1 cellular context compared by ENCODE assay signal in the genomic region with DNA sequence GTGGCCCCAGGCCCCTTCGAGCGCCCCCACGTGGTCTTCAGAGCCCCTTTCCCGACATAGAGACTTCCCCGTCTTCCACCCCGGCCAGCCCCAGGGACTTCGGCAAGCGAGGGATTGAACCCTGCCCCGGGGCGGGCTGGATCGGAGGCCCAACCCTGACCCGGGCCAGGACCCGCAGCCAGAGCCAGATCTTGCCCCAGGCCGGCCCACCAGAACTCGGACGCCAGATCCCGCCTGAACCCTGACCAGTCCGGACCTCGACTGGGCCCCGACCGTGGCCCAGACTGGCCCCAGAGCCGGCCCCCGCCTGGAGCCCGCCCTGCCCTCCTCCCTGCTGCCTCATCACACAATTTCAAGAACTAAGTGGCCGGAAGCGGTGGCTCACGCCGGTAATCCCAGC.
TF ChIP-seq lines count a peak whose summit lies in the region.

No MANE protein-coding gene starts in this region.

TF ChIP-seq in SK-N-SH, 30 proteins besides CTCF, POLR2A, EP300 and RAD21 (continued from another document):
- TF ChIP-seq, protein P1, sequence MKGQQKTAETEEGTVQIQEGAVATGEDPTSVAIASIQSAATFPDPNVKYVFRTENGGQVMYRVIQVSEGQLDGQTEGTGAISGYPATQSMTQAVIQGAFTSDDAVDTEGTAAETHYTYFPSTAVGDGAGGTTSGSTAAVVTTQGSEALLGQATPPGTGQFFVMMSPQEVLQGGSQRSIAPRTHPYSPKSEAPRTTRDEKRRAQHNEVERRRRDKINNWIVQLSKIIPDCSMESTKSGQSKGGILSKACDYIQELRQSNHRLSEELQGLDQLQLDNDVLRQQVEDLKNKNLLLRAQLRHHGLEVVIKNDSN (IDR thresholded peaks at IDR 0.05; ENCODE audit: borderline replicate concordance, low read depth), result no peak
- TF ChIP-seq GATA2 (CRISPR knock-in tag; IDR thresholded peaks at IDR 0.05) (no peak), RFX5 (IDR thresholded peaks at IDR 0.05; ENCODE audit: low read length) (no peak), FOSL2 (IDR thresholded peaks at IDR 0.05; ENCODE audit: borderline replicate concordance, low read depth) (no peak), POLR2AphosphoS5 (IDR thresholded peaks at IDR 0.05; ENCODE audit: low read depth, low read length) (no peak), FOXM1 (IDR thresholded peaks at IDR 0.05; ENCODE audit: low read depth) (no peak), RCOR1 (IDR thresholded peaks at IDR 0.05; ENCODE audit: low read length) (no peak), GABPA (IDR thresholded peaks at IDR 0.05; ENCODE audit: low read depth) (no peak), ELF1 (IDR thresholded peaks at IDR 0.05) (no peak), TAF1 (IDR thresholded peaks at IDR 0.05; ENCODE audit: borderline replicate concordance, low read depth, low read length) (no peak), TEAD4 (IDR thresholded peaks at IDR 0.05; ENCODE audit: borderline replicate concordance, insufficient read depth) (no peak), YY1 (IDR thresholded peaks at IDR 0.05; ENCODE audit: low read depth) (no peak)
- TF ChIP-seq, protein P2, sequence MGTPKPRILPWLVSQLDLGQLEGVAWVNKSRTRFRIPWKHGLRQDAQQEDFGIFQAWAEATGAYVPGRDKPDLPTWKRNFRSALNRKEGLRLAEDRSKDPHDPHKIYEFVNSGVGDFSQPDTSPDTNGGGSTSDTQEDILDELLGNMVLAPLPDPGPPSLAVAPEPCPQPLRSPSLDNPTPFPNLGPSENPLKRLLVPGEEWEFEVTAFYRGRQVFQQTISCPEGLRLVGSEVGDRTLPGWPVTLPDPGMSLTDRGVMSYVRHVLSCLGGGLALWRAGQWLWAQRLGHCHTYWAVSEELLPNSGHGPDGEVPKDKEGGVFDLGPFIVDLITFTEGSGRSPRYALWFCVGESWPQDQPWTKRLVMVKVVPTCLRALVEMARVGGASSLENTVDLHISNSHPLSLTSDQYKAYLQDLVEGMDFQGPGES (IDR thresholded peaks at IDR 0.05; ENCODE audit: low read depth, low read length), result no peak
- TF ChIP-seq, protein P3, sequence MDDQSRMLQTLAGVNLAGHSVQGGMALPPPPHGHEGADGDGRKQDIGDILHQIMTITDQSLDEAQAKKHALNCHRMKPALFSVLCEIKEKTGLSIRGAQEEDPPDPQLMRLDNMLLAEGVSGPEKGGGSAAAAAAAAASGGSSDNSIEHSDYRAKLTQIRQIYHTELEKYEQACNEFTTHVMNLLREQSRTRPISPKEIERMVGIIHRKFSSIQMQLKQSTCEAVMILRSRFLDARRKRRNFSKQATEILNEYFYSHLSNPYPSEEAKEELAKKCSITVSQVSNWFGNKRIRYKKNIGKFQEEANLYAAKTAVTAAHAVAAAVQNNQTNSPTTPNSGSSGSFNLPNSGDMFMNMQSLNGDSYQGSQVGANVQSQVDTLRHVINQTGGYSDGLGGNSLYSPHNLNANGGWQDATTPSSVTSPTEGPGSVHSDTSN (IDR thresholded peaks at IDR 0.05), result no peak
- TF ChIP-seq, protein P4, sequence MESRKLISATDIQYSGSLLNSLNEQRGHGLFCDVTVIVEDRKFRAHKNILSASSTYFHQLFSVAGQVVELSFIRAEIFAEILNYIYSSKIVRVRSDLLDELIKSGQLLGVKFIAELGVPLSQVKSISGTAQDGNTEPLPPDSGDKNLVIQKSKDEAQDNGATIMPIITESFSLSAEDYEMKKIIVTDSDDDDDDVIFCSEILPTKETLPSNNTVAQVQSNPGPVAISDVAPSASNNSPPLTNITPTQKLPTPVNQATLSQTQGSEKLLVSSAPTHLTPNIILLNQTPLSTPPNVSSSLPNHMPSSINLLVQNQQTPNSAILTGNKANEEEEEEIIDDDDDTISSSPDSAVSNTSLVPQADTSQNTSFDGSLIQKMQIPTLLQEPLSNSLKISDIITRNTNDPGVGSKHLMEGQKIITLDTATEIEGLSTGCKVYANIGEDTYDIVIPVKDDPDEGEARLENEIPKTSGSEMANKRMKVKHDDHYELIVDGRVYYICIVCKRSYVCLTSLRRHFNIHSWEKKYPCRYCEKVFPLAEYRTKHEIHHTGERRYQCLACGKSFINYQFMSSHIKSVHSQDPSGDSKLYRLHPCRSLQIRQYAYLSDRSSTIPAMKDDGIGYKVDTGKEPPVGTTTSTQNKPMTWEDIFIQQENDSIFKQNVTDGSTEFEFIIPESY (IDR thresholded peaks at IDR 0.05; ENCODE audit: borderline replicate concordance, low read depth), result no peak
- TF ChIP-seq, protein P5, sequence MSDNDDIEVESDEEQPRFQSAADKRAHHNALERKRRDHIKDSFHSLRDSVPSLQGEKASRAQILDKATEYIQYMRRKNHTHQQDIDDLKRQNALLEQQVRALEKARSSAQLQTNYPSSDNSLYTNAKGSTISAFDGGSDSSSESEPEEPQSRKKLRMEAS (IDR thresholded peaks at IDR 0.05; ENCODE audit: low read depth), result no peak
- TF ChIP-seq, protein P6, sequence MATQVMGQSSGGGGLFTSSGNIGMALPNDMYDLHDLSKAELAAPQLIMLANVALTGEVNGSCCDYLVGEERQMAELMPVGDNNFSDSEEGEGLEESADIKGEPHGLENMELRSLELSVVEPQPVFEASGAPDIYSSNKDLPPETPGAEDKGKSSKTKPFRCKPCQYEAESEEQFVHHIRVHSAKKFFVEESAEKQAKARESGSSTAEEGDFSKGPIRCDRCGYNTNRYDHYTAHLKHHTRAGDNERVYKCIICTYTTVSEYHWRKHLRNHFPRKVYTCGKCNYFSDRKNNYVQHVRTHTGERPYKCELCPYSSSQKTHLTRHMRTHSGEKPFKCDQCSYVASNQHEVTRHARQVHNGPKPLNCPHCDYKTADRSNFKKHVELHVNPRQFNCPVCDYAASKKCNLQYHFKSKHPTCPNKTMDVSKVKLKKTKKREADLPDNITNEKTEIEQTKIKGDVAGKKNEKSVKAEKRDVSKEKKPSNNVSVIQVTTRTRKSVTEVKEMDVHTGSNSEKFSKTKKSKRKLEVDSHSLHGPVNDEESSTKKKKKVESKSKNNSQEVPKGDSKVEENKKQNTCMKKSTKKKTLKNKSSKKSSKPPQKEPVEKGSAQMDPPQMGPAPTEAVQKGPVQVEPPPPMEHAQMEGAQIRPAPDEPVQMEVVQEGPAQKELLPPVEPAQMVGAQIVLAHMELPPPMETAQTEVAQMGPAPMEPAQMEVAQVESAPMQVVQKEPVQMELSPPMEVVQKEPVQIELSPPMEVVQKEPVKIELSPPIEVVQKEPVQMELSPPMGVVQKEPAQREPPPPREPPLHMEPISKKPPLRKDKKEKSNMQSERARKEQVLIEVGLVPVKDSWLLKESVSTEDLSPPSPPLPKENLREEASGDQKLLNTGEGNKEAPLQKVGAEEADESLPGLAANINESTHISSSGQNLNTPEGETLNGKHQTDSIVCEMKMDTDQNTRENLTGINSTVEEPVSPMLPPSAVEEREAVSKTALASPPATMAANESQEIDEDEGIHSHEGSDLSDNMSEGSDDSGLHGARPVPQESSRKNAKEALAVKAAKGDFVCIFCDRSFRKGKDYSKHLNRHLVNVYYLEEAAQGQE (IDR thresholded peaks at IDR 0.05; ENCODE audit: low read depth, low read length), result no peak
